Comparison of ENCODE assay signal across 9 cellular contexts in genomic region chr16:71402674-71403073, GRCh38. TPM values are rescaled to one million over a fixed set of nuclear protein-coding genes. Genes with fewer than 3 reads are reported as not detected.
"Had no signal": no experiment of that assay in that cellular context is flagged by ENCODE, and none has a peak within 500 bp of the region (broad histone marks: within the 10 kb centered on the region; RNA-seq: fewer than 3 reads in every experiment).

No MANE protein-coding gene starts in this region.

- H3K4me3 Mint-ChIP-seq: H9 had no signal

- FAIRE-seq: H54, K562 had no signal

- DNase-seq: GOT3, H9, HCEC 1CT, IMR-90 had no signal

- H3K4me3 ChIP-seq: K562 had no signal

- H3K9ac ChIP-seq: KMS-11 had no signal

- H3K27ac ChIP-seq: HL-60, KMS-11 had no signal

- ATAC-seq: K562 had no signal

- H3K4me2 ChIP-seq: KMS-11 had no signal

RNA-seq across cellular contexts. Expression of gene TLE7, which starts 39.2 kb away (rescaled TPM):
- total RNA-seq: H9, HT1080, IMR-90, K562 had no signal
- polyA plus RNA-seq: IMR-90, K562 had no signal

RNA-seq across cellular contexts. Expression of gene CALB2, which starts 44.2 kb away (rescaled TPM):
- total RNA-seq: K562 had no signal
- polyA plus RNA-seq: K562 had no signal
